ENCODE assay signal across 8 cellular contexts in genomic region chr11:67996622-67997459, GRCh38. TPM values are rescaled to one million over a fixed set of nuclear protein-coding genes. Genes with fewer than 3 reads are reported as not detected.
DNase-seq lines count a peak whose midpoint lies in the region; ATAC-seq and TF ChIP-seq lines count a peak whose summit lies in the region.

No MANE protein-coding gene starts in this region.

- H3K36me3 ChIP-seq in ES-I3 (ENCODE audit: insufficient read depth, low read length), result no peaks in the 10 kb centered on the region
- no peaks in the 10 kb centered on the region for H3K36me3 ChIP-seq in right lobe of liver

- no peaks in the 10 kb centered on the region; the same call in 1 of the 2 replicates for H3K4me1 ChIP-seq in ES-I3 (ENCODE audit: insufficient read depth, low read length)
- H3K4me1 ChIP-seq in right lobe of liver, result no peaks in the 10 kb centered on the region

- H3K27ac Mint-ChIP-seq in activated naive CD8-positive, alpha-beta T cell treated with anti-CD3 and anti-CD28 coated beads, Interleukin-2, amount 50 U/mL, for 24 hours, result no peak overlapping the region
- H3K27ac Mint-ChIP-seq in osteocyte (ENCODE audit: unreplicated experiment), result no peak overlapping the region

- H3K9me3 ChIP-seq in ES-I3 (ENCODE audit: control insufficient read depth, insufficient read depth, low read length), result no peaks in the 10 kb centered on the region
- no peaks in the 10 kb centered on the region for H3K9me3 ChIP-seq in right lobe of liver

- peaks cover under 1% of the 10 kb centered on the region for H3K27me3 Mint-ChIP-seq in activated naive CD8-positive, alpha-beta T cell treated with anti-CD3 and anti-CD28 coated beads, Interleukin-2, amount 50 U/mL, for 24 hours
- H3K27me3 Mint-ChIP-seq in osteocyte (ENCODE audit: unreplicated experiment), result peaks cover 2% of the 10 kb centered on the region

- peaks cover 23% of the 10 kb centered on the region for H3K4me1 Mint-ChIP-seq in activated naive CD8-positive, alpha-beta T cell treated with anti-CD3 and anti-CD28 coated beads, Interleukin-2, amount 50 U/mL, for 24 hours
- H3K4me1 Mint-ChIP-seq in osteocyte (ENCODE audit: unreplicated experiment), result peaks cover 4% of the 10 kb centered on the region

- peaks cover 4% of the 10 kb centered on the region for H3K36me3 Mint-ChIP-seq in activated naive CD8-positive, alpha-beta T cell treated with anti-CD3 and anti-CD28 coated beads, Interleukin-2, amount 50 U/mL, for 24 hours (ENCODE audit: low read depth)
- H3K36me3 Mint-ChIP-seq in osteocyte (ENCODE audit: unreplicated experiment), result no peaks in the 10 kb centered on the region

- peak; percentile 64 for ATAC-seq in activated naive CD8-positive, alpha-beta T cell treated with anti-CD3 and anti-CD28 coated beads, Interleukin-2, amount 50 U/mL, for 24 hours
- peak; percentile 76 to 85 (median 81) for ATAC-seq in right lobe of liver
- no peak for ATAC-seq in HG02884 (IDR thresholded peaks at IDR 0.05; ENCODE audit: unreplicated experiment)
- no peak for ATAC-seq in GM21576 (IDR thresholded peaks at IDR 0.05; ENCODE audit: unreplicated experiment)
- ATAC-seq in GM19328 (IDR thresholded peaks at IDR 0.05; ENCODE audit: unreplicated experiment), result no peak

- H3K4me3 ChIP-seq in right lobe of liver, result no peak overlapping the region

- H3K9me3 Mint-ChIP-seq in activated naive CD8-positive, alpha-beta T cell treated with anti-CD3 and anti-CD28 coated beads, Interleukin-2, amount 50 U/mL, for 24 hours, result no peaks in the 10 kb centered on the region
- H3K9me3 Mint-ChIP-seq in osteocyte (ENCODE audit: unreplicated experiment), result no peaks in the 10 kb centered on the region

- TF ChIP-seq CTCF in right lobe of liver (IDR thresholded peaks at IDR 0.05) (no peak), osteocyte (IDR thresholded peaks at IDR 0.05) (no peak)

- H3K4me3 Mint-ChIP-seq in activated naive CD8-positive, alpha-beta T cell treated with anti-CD3 and anti-CD28 coated beads, Interleukin-2, amount 50 U/mL, for 24 hours, result no peak overlapping the region
- no peak overlapping the region for H3K4me3 Mint-ChIP-seq in osteocyte (ENCODE audit: unreplicated experiment)

- TF ChIP-seq POLR2A in right lobe of liver (IDR thresholded peaks at IDR 0.05), result no peak

- H3K9ac ChIP-seq in ES-I3 (ENCODE audit: low read depth, low read length), result peak overlapping the region; percentile 58

- 54% methylated on average over 17 of the region's 41 CpGs for WGBS in right lobe of liver (ENCODE audit: insufficient coverage, low coverage, low lambda C conversion rate, missing lambda C conversion rate)

- DNase-seq in NCI-H526 (lab: John Stamatoyannopoulos, UW), result peak; percentile 78 to 94
- peak; percentile 57 for DNase-seq in activated naive CD8-positive, alpha-beta T cell treated with anti-CD3 and anti-CD28 coated beads, Interleukin-2, amount 50 U/mL, for 24 hours
- peak in 1 of 3 donors; percentile 70 for DNase-seq in right lobe of liver
- no peak for DNase-seq in osteocyte (ENCODE audit: extremely low spot score, unreplicated experiment)

- intact Hi-C loops in right lobe of liver (cut with DNase I), result no loop called here

- no peaks in the 10 kb centered on the region for H3K27me3 ChIP-seq in right lobe of liver

- no peak overlapping the region for H3K27ac ChIP-seq in right lobe of liver

RNA-seq across cellular contexts. Expression of gene UNC93B1, which starts 7.1 kb away (rescaled TPM):
- total RNA-seq in right lobe of liver, result 10 to 100 TPM; 13.3 to 21.4 (median 17.9) TPM
- total RNA-seq in osteocyte, result 26.0 and 29.3 TPM in 2 replicates

RNA-seq across cellular contexts. Expression of gene ALDH3B1, which starts 13.3 kb away (rescaled TPM):
- total RNA-seq in right lobe of liver, result 1 to 10 TPM; 2.3 to 7.4 (median 4.4) TPM
- total RNA-seq in osteocyte, result 4.7 and 6.5 TPM in 2 replicates

RNA-seq across cellular contexts. Expression of gene NDUFS8, which starts 33.6 kb away (rescaled TPM):
- 100 to 1,000 TPM in 3 of 6 experiments, 10 to 100 TPM in 3; 61.9 to 159 (median 88.4) TPM for total RNA-seq in right lobe of liver
- 134 and 143 TPM in 2 replicates for total RNA-seq in osteocyte

RNA-seq across cellular contexts. Expression of gene TCIRG1, which starts 42.0 kb away (rescaled TPM):
- 10 to 100 TPM; 39.4 to 97.1 (median 69.3) TPM for total RNA-seq in right lobe of liver
- 53.0 and 54.2 TPM in 2 replicates for total RNA-seq in osteocyte

Comparison
In these comparisons a context has a peak if more than half of its experiments do, and no peak if none do; other contexts are left out.
1. ATAC-seq: peak in activated naive CD8-positive, alpha-beta T cell treated with anti-CD3 and anti-CD28 coated beads, Interleukin-2, amount 50 U/mL, for 24 hours (single experiment) and right lobe of liver (4 of 4); none in HG02884 (single experiment), GM21576 (single experiment) and GM19328 (single experiment).